Comparison of ENCODE assay signal across 1 cellular context in genomic region chr12:26696048-26696612, GRCh38.
A peak's percentile ranks its signal among the peaks of the same experiment; 100 is the strongest.
TF ChIP-seq lines count a peak whose summit lies in the region.

No MANE protein-coding gene starts in this region.

TF ChIP-seq in K562, 482 proteins besides CTCF, POLR2A, EP300 and RAD21 (continued from another document and continues in another):
- peak in 1 of 2 experiments; percentile 4 for TF ChIP-seq AFF1 (IDR thresholded peaks at IDR 0.05; ENCODE audit: low read depth in 1 of 2, partially characterized antibody in 2 of 2)
- no peak for TF ChIP-seq ZNF592 (IDR thresholded peaks at IDR 0.05)
- no peak for TF ChIP-seq PHF20 (IDR thresholded peaks at IDR 0.05; ENCODE audit: partially characterized antibody)
- no peak for TF ChIP-seq GABPB1 (CRISPR knock-in tag; IDR thresholded peaks at IDR 0.05)
- TF ChIP-seq POLR2H (tag; IDR thresholded peaks at IDR 0.05; ENCODE audit: low read depth) = peak; percentile 73; the same call in 1 of the 2 replicates
- peak; percentile 14; the same call in 1 of the 2 replicates for TF ChIP-seq DMBX1 (CRISPR knock-in tag; IDR thresholded peaks at IDR 0.05; ENCODE audit: borderline replicate concordance)
- 0 out of 2 replicates have a peak, but pooled peaks have one; percentile 51 for TF ChIP-seq NFRKB (IDR thresholded peaks at IDR 0.05; ENCODE audit: low read depth)
- peak; percentile 79 for TF ChIP-seq ATF4 (CRISPR knock-in tag; IDR thresholded peaks at IDR 0.05)
- no peak for TF ChIP-seq PHF8 (IDR thresholded peaks at IDR 0.05; ENCODE audit: borderline replicate concordance, low read length)
- peak; percentile 11 to 33; a peak in 2 of 4 replicates for TF ChIP-seq TRIM24 (IDR thresholded peaks at IDR 0.05)
- TF ChIP-seq CEBPB (tag; IDR thresholded peaks at IDR 0.05) = peak; percentile 45; the same call in 1 of the 2 replicates
- TF ChIP-seq ZFP30 (CRISPR knock-in tag; IDR thresholded peaks at IDR 0.05; ENCODE audit: borderline replicate concordance) = no peak
- 0 out of 2 replicates have a peak, but pooled peaks have one; percentile 28 for TF ChIP-seq RBFOX2 (IDR thresholded peaks at IDR 0.05; ENCODE audit: low read depth, low read length)
- peak; percentile 72 for TF ChIP-seq CEBPG (CRISPR knock-in tag; IDR thresholded peaks at IDR 0.05)
- TF ChIP-seq CEBPG (tag; conservative IDR thresholded peaks at IDR 0.05 in 1 of 2, IDR thresholded peaks at IDR 0.05 in 1 of 2) = peak; percentile 42 to 93
- TF ChIP-seq ZNF197 (CRISPR knock-in tag; IDR thresholded peaks at IDR 0.05; ENCODE audit: low read depth) = 0 out of 2 replicates have a peak, but pooled peaks have one; percentile 31
- peak; percentile 87 for TF ChIP-seq ZNF589 (CRISPR knock-in tag; IDR thresholded peaks at IDR 0.05; ENCODE audit: low read depth)
- TF ChIP-seq ZBTB17 (CRISPR knock-in tag; IDR thresholded peaks at IDR 0.05) = 0 out of 2 replicates have a peak, but pooled peaks have one; percentile 77
- TF ChIP-seq ZNF175 (CRISPR knock-in tag; IDR thresholded peaks at IDR 0.05; ENCODE audit: low read depth) = peak; percentile 91; the same call in 1 of the 2 replicates
- peak; percentile 32; the same call in 1 of the 2 replicates for TF ChIP-seq MAFK (IDR thresholded peaks at IDR 0.05; ENCODE audit: low read length)
- 0 out of 2 replicates have a peak, but pooled peaks have one; percentile 34 for TF ChIP-seq HINFP (tag; conservative IDR thresholded peaks at IDR 0.05; ENCODE audit: low read depth)
- no peak for TF ChIP-seq NR2C2 (CRISPR knock-in tag; IDR thresholded peaks at IDR 0.05)
- peak; percentile 64 for TF ChIP-seq NR2C2 (tag; IDR thresholded peaks at IDR 0.05)
- 0 out of 2 replicates have a peak, but pooled peaks have one; percentile 25 for TF ChIP-seq ZBTB34 (CRISPR knock-in tag; IDR thresholded peaks at IDR 0.05)
- TF ChIP-seq SMAD4 (CRISPR knock-in tag; conservative IDR thresholded peaks at IDR 0.05) = peak; percentile 1; the same call in 1 of the 2 replicates
- TF ChIP-seq DEAF1 (CRISPR knock-in tag; IDR thresholded peaks at IDR 0.05) = no peak
- TF ChIP-seq NR2C1 (IDR thresholded peaks at IDR 0.05) = no peak
- 0 out of 2 replicates have a peak, but pooled peaks have one; percentile 28 for TF ChIP-seq NR2C1 (tag; IDR thresholded peaks at IDR 0.05)
- TF ChIP-seq MGA (IDR thresholded peaks at IDR 0.05) = peak; percentile 39; the same call in 1 of the 2 replicates
